In the genomic region with DNA sequence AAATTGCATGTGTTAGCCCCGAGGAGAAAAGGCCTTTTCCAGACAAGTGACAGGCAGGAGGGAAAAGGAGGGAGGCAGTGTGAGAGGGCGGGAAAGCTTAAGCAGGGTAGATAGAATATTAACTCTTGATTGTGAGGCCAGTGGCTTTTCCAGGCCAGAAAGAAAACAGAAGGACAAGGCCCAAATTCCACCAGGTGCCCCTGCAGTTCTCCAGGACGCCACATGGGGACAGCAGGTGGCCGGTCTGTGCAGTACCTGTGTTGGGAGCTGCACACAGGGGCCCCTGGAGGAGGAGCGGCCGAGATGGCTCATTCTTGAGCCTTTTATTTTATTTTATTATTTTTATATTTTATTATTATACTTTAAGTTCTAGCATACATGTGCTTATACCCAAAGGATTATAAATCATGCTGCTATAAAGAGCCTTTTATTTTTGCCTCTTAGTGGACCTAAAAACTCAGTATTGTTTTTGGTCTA, we compare ENCODE assay signal across 8 cellular contexts.
A peak's percentile ranks its signal among the peaks of the same experiment; 100 is the strongest.
DNase-seq lines count a peak whose midpoint lies in the region; ATAC-seq and TF ChIP-seq lines count a peak whose summit lies in the region.

No MANE protein-coding gene starts in this region.

- peaks cover 0 to 33% (median 10%) of the 10 kb centered on the region in 12 donors for H3K4me1 ChIP-seq in heart left ventricle
- peaks cover 9% of the 10 kb centered on the region for H3K4me1 ChIP-seq in smooth muscle cell (ENCODE audit: low read depth)

- DNase-seq in AG04450 (ENCODE audit: low read depth, low spot score) (no peak), NCI-H1105 treated with DMSO at 0.1 percent for 48 hours (lab: John Stamatoyannopoulos, UW) (peak; percentile 16), heart left ventricle (peak in 2 of 5 donors; percentile 47 to 58), smooth muscle cell (lab: John Stamatoyannopoulos, UW; ENCODE audit: unreplicated experiment) (no peak), NCI-H446 treated with DMSO at 0.1 percent for 48 hours (lab: John Stamatoyannopoulos, UW) (no peak), hippocampal formation (lab: John Stamatoyannopoulos, UW) (no peak)
- DNase-seq in activated naive CD4-positive, alpha-beta T cell treated with Interleukin-2 at 50 U/mL for 16 hours, result peak; percentile 55

- POLR2A ChIA-PET in AG04450 (lab: Yijun Ruan, JAX), result interaction anchor here (0.5 to 0.8 kb wide), 2 partner anchors 17 to 37 kb away, joined by 3 to 4 read pairs; no protein-coding TSS in a partner anchor

- ATAC-seq in heart left ventricle, result peak in 3 of 4 donors; percentile 67 to 79 (median 78)

- 42 to 52% (median 47%) methylated on average over 6 of the region's 6 CpGs for WGBS in heart left ventricle, 4 donors
- whole genome bisulfite sequencing in smooth muscle cell (ENCODE audit: low lambda C conversion rate), result 44% methylated on average over 6 of the region's 6 CpGs

- peaks cover 37% of the 10 kb centered on the region for H4K20me1 ChIP-seq in smooth muscle cell (ENCODE audit: low read depth)

- H3K79me2 ChIP-seq in smooth muscle cell (ENCODE audit: low read depth), result peaks cover 6% of the 10 kb centered on the region

- H3K4me2 ChIP-seq in smooth muscle cell, result no peak overlapping the region

- intact Hi-C loops in heart left ventricle (cut with DNase I), result no loop called here

- no peak for TF ChIP-seq POLR2A in heart left ventricle (IDR thresholded peaks at IDR 0.05)

- H3K4me3 ChIP-seq in AG04450 (ENCODE audit: low read depth, low read length) (no peak overlapping the region), GM12875 (ENCODE audit: low read depth, low read length) (no peak overlapping the region), heart left ventricle (no peak overlapping the region), smooth muscle cell (no peak overlapping the region)

- H3K9ac ChIP-seq in smooth muscle cell (ENCODE audit: low read depth), result no peak overlapping the region

- H3K36me3 ChIP-seq in heart left ventricle (peaks cover 3 to 92% (median 73%) of the 10 kb centered on the region in 9 donors), smooth muscle cell (ENCODE audit: low read depth) (peaks cover 15% of the 10 kb centered on the region)

- CTCF ChIA-PET in AG04450 (lab: Charles Lee), result interaction anchor here (0.6 to 1.4 kb wide), 5 partner anchors 15 to 64 kb away, joined by 3 to 9 read pairs (median 3); no protein-coding TSS in a partner anchor

- H3K27ac ChIP-seq in AG04450 (ENCODE audit: low read depth, low read length) (peak overlapping the region; percentile 49), heart left ventricle (peak overlapping the region in 4 of 12 donors; percentile 4 to 17 (median 12)), smooth muscle cell (ENCODE audit: low read depth) (no peak overlapping the region)

- H3K27me3 ChIP-seq in AG04450 (ENCODE audit: control insufficient read depth, insufficient read depth, low read length), result no peaks in the 10 kb centered on the region
- no peaks in the 10 kb centered on the region for H3K27me3 ChIP-seq in heart left ventricle
- H3K27me3 ChIP-seq in smooth muscle cell (ENCODE audit: low read depth), result no peaks in the 10 kb centered on the region

- TF ChIP-seq CTCF in AG04450 (IDR thresholded peaks at IDR 0.05; ENCODE audit: low read depth, low read length) (peak; percentile 74), GM12875 (IDR thresholded peaks at IDR 0.05; ENCODE audit: borderline replicate concordance, insufficient read depth, low read depth, low read length) (peak; percentile 91), heart left ventricle (IDR thresholded peaks at IDR 0.05) (peak; percentile 66 to 85 (median 75)), smooth muscle cell (IDR thresholded peaks at IDR 0.05; ENCODE audit: borderline replicate concordance, insufficient read depth, poor library complexity, severe bottlenecking) (peak; percentile 72)

- H2AFZ ChIP-seq in smooth muscle cell (ENCODE audit: low read depth), result no peak overlapping the region

- H3K9me3 ChIP-seq in AG04450 (ENCODE audit: control insufficient read depth, insufficient read depth, low read length), result no peaks in the 10 kb centered on the region
- no peaks in the 10 kb centered on the region for H3K9me3 ChIP-seq in heart left ventricle
- H3K9me3 ChIP-seq in smooth muscle cell (replicated peaks; ENCODE audit: low read depth), result no peaks in the 10 kb centered on the region

- H3F3A ChIP-seq in smooth muscle cell (ENCODE audit: low read depth), result peaks cover 4% of the 10 kb centered on the region

Comparison
In these comparisons a context has a peak if more than half of its experiments do, and no peak if none do; other contexts are left out.
1. DNase-seq: peak in NCI-H1105 treated with DMSO at 0.1 percent for 48 hours (single experiment) and activated naive CD4-positive, alpha-beta T cell treated with Interleukin-2 at 50 U/mL for 16 hours (single experiment); none in AG04450 (single experiment), smooth muscle cell (single experiment), NCI-H446 treated with DMSO at 0.1 percent for 48 hours (single experiment) and hippocampal formation (0 of 2).
2. Peak in every context shown above with its lines, with median percentiles within 50 percentile points of each other: CTCF ChIP-seq.